ENCODE assay signal across 1 cellular context in the genomic region with DNA sequence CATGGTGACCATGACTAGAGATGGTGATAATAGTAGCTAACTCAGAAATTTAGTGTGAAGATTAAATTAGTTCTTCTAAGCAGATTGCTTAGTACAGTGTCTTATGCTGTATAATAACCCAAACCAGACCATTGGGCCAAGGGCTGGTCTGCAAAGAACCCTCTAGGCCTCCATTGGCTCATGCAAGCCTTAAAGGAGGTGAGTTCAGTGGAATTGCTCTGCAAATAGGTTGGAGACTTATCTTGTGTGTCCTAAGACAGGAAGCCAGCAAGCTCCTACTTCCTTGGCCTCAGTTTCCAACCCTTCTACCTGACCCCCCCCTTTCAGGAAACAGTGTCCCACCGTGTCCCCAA.
TF ChIP-seq lines count a peak whose summit lies in the region.

No MANE protein-coding gene starts in this region.

TF ChIP-seq in SK-N-SH treated with all-trans-retinoic acid at 6 μM for 48 hours, 23 proteins besides CTCF, POLR2A, EP300 and RAD21 (continued from another document):
- TF ChIP-seq, protein P1, sequence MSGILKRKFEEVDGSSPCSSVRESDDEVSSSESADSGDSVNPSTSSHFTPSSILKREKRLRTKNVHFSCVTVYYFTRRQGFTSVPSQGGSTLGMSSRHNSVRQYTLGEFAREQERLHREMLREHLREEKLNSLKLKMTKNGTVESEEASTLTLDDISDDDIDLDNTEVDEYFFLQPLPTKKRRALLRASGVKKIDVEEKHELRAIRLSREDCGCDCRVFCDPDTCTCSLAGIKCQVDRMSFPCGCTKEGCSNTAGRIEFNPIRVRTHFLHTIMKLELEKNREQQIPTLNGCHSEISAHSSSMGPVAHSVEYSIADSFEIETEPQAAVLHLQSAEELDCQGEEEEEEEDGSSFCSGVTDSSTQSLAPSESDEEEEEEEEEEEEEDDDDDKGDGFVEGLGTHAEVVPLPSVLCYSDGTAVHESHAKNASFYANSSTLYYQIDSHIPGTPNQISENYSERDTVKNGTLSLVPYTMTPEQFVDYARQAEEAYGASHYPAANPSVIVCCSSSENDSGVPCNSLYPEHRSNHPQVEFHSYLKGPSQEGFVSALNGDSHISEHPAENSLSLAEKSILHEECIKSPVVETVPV (CRISPR knock-in tag; IDR thresholded peaks at IDR 0.05), result no peak
- TF ChIP-seq TCF4 (CRISPR knock-in tag; IDR thresholded peaks at IDR 0.05; ENCODE audit: borderline replicate concordance) (no peak), TOX (CRISPR knock-in tag; IDR thresholded peaks at IDR 0.05; ENCODE audit: borderline replicate concordance) (no peak), RARB (CRISPR knock-in tag; IDR thresholded peaks at IDR 0.05) (no peak), ZNF8 (CRISPR knock-in tag; IDR thresholded peaks at IDR 0.05) (no peak), ISL1 (CRISPR knock-in tag; IDR thresholded peaks at IDR 0.05) (no peak), CSDC2 (CRISPR knock-in tag; IDR thresholded peaks at IDR 0.05) (no peak), ZNF565 (CRISPR knock-in tag; conservative IDR thresholded peaks at IDR 0.05; ENCODE audit: low read depth) (no peak), ZC3H10 (CRISPR knock-in tag; IDR thresholded peaks at IDR 0.05) (no peak), OSR1 (CRISPR knock-in tag; IDR thresholded peaks at IDR 0.05) (no peak), ZFP3 (CRISPR knock-in tag; IDR thresholded peaks at IDR 0.05) (no peak)
- TF ChIP-seq, protein P2, sequence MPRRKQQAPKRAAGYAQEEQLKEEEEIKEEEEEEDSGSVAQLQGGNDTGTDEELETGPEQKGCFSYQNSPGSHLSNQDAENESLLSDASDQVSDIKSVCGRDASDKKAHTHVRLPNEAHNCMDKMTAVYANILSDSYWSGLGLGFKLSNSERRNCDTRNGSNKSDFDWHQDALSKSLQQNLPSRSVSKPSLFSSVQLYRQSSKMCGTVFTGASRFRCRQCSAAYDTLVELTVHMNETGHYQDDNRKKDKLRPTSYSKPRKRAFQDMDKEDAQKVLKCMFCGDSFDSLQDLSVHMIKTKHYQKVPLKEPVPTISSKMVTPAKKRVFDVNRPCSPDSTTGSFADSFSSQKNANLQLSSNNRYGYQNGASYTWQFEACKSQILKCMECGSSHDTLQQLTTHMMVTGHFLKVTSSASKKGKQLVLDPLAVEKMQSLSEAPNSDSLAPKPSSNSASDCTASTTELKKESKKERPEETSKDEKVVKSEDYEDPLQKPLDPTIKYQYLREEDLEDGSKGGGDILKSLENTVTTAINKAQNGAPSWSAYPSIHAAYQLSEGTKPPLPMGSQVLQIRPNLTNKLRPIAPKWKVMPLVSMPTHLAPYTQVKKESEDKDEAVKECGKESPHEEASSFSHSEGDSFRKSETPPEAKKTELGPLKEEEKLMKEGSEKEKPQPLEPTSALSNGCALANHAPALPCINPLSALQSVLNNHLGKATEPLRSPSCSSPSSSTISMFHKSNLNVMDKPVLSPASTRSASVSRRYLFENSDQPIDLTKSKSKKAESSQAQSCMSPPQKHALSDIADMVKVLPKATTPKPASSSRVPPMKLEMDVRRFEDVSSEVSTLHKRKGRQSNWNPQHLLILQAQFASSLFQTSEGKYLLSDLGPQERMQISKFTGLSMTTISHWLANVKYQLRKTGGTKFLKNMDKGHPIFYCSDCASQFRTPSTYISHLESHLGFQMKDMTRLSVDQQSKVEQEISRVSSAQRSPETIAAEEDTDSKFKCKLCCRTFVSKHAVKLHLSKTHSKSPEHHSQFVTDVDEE (CRISPR knock-in tag; IDR thresholded peaks at IDR 0.05), result no peak
